8 cellular contexts compared by ENCODE assay signal in genomic region chr19:934865-935422, GRCh38. TPM values are rescaled to one million over a fixed set of nuclear protein-coding genes. Genes with fewer than 3 reads are reported as not detected.
A peak's percentile ranks its signal among the peaks of the same experiment; 100 is the strongest.
DNase-seq lines count a peak whose midpoint lies in the region; TF ChIP-seq lines count a peak whose summit lies in the region.

No MANE protein-coding gene starts in this region.

- H3K36me3 ChIP-seq in liver (ENCODE audit: control insufficient read depth in 4 of 4, insufficient read depth in 3 of 4, low read depth in 1 of 4, low read length in 3 of 4) (no peaks in the 10 kb centered on the region), testis (ENCODE audit: low read depth, missing control alignments) (no peaks in the 10 kb centered on the region), HAP-1 (replicated peaks) (peaks cover 41% of the 10 kb centered on the region)

- in situ Hi-C loops in HAP-1 (cut with MboI; ENCODE audit: low sequenced_read_pairs), result no loop called here

- peak; percentile 94 for TF ChIP-seq EP300 in Ishikawa (IDR thresholded peaks at IDR 0.05; ENCODE audit: borderline replicate concordance)

- TF ChIP-seq RAD21 in Ishikawa (IDR thresholded peaks at IDR 0.05; ENCODE audit: low read depth) (peak; percentile 23; the same call in 1 of the 2 replicates), liver (IDR thresholded peaks at IDR 0.05) (peak; percentile 39 to 41)

- DNase-seq in cardiac fibroblast (ENCODE audit: low read depth in 2 of 2) (peak; percentile 64 to 93), testis (peak; percentile 71), HAP-1 (ENCODE audit: low spot score in 2 of 2) (no peak), GOT3 (lab: John Stamatoyannopoulos, UW) (no peak), amniotic stem cell (lab: John Stamatoyannopoulos, UW) (no peak)
- DNase-seq in NK-92 treated with Interleukin-12 subunit alpha and Interleukin-12 subunit beta, amount 100 ng/mL, for 24 hours (lab: John Stamatoyannopoulos, UW), result no peak

- H3K4me3 ChIP-seq in cardiac fibroblast (replicated peaks in 1 of 2; ENCODE audit: low read depth in 2 of 2, low read length in 2 of 2) (no peak overlapping the region), liver (ENCODE audit: low read depth in 1 of 3, low read length in 3 of 3) (no peak overlapping the region), testis (no peak overlapping the region), HAP-1 (no peak overlapping the region)

- 9% methylated on average over 29 of the region's 29 CpGs for WGBS in liver
- 24 to 65% methylated on average over 3 to 29 of the region's 29 CpGs for WGBS in testis, 2 donors

- H3K27me3 ChIP-seq in liver (ENCODE audit: control insufficient read depth in 4 of 4, insufficient read depth in 4 of 4, low read length in 3 of 4), result no peaks in the 10 kb centered on the region
- no peaks in the 10 kb centered on the region for H3K27me3 ChIP-seq in testis
- H3K27me3 ChIP-seq in HAP-1 (ENCODE audit: low read depth), result no peaks in the 10 kb centered on the region

- TF ChIP-seq CTCF in cardiac fibroblast (IDR thresholded peaks at IDR 0.05; ENCODE audit: low read depth, low read length) (peak; percentile 1), liver (IDR thresholded peaks at IDR 0.05; ENCODE audit: low read depth, low read length, missing input control) (no peak), testis (IDR thresholded peaks at IDR 0.05) (no peak)

- H3K27ac ChIP-seq in liver (ENCODE audit: low read depth in 1 of 2, low read length in 2 of 2) (peak overlapping the region; percentile 35 to 41), testis (peak overlapping the region in 1 of 2 donors; percentile 43)

- intact Hi-C loops in testis (cut with DNase I; ENCODE audit: low total_unique reads), result no loop called here

- H3K9ac ChIP-seq in liver (ENCODE audit: low read depth in 1 of 2, low read length in 2 of 2), result no peak overlapping the region

- H3K4me1 ChIP-seq in liver (ENCODE audit: control insufficient read depth in 4 of 4, insufficient read depth in 4 of 4, low read length in 3 of 4) (peaks cover 22 to 51% (median 30%) of the 10 kb centered on the region in 4 donors), testis (peaks cover 32% of the 10 kb centered on the region), HAP-1 (no peaks in the 10 kb centered on the region)

- no peaks in the 10 kb centered on the region for H3K9me3 ChIP-seq in liver (ENCODE audit: control insufficient read depth in 4 of 4, low read length in 3 of 4)
- H3K9me3 ChIP-seq in testis, result no peaks in the 10 kb centered on the region
- H3K9me3 ChIP-seq in HAP-1, result no peaks in the 10 kb centered on the region

- TF ChIP-seq POLR2A in testis (IDR thresholded peaks at IDR 0.05), result no peak

TF ChIP-seq in Ishikawa, 13 proteins besides CTCF, POLR2A, EP300 and RAD21 (continues in another document):
- TF ChIP-seq TEAD4 (IDR thresholded peaks at IDR 0.05) (peak; percentile 89), USF1 (IDR thresholded peaks at IDR 0.05) (peak; percentile 80), ZBTB7A (IDR thresholded peaks at IDR 0.05; ENCODE audit: low read depth) (peak; percentile 58), CEBPB (IDR thresholded peaks at IDR 0.05) (0 out of 2 replicates have a peak, but pooled peaks have one; percentile 19), MAX (IDR thresholded peaks at IDR 0.05) (peak; percentile 96), NFIC (IDR thresholded peaks at IDR 0.05) (peak; percentile 100), FOXM1 (IDR thresholded peaks at IDR 0.05; ENCODE audit: borderline replicate concordance, low read depth) (peak; percentile 88), YY1 (IDR thresholded peaks at IDR 0.05; ENCODE audit: low read depth) (no peak), EGR1 (IDR thresholded peaks at IDR 0.05) (peak; percentile 24; the same call in 1 of the 2 replicates), TCF12 (IDR thresholded peaks at IDR 0.05; ENCODE audit: low read depth) (peak; percentile 100), CREB1 (IDR thresholded peaks at IDR 0.05; ENCODE audit: low read depth) (peak; percentile 47; the same call in 1 of the 2 replicates)

TF ChIP-seq in liver, 16 proteins besides CTCF, POLR2A, EP300 and RAD21:
- TF ChIP-seq FOXA2 (IDR thresholded peaks at IDR 0.05) (peak; percentile 97), EGR1 (IDR thresholded peaks at IDR 0.05; ENCODE audit: low read depth in 2 of 2) (peak; percentile 70 to 97), HNF4A (conservative IDR thresholded peaks at IDR 0.05) (peak in 1 of 2 donors; percentile 73), REST (IDR thresholded peaks at IDR 0.05) (peak; percentile 79), GABPA (IDR thresholded peaks at IDR 0.05 in 1 of 2, conservative IDR thresholded peaks at IDR 0.05 in 1 of 2) (peak in 1 of 2 donors; percentile 80), ZBTB33 (IDR thresholded peaks at IDR 0.05) (no peak), ATF3 (IDR thresholded peaks at IDR 0.05) (no peak), JUND (IDR thresholded peaks at IDR 0.05) (peak in 1 of 2 donors; percentile 83), SP1 (IDR thresholded peaks at IDR 0.05) (peak; percentile 84), TAF1 (conservative IDR thresholded peaks at IDR 0.05) (no peak), HNF4G (IDR thresholded peaks at IDR 0.05) (no peak), NR2F2 (IDR thresholded peaks at IDR 0.05) (no peak), RXRA (IDR thresholded peaks at IDR 0.05) (peak; percentile 75 to 91), YY1 (IDR thresholded peaks at IDR 0.05) (peak; percentile 80), FOXA1 (IDR thresholded peaks at IDR 0.05) (peak; percentile 97), MAX (IDR thresholded peaks at IDR 0.05) (peak; percentile 98)

RNA-seq across cellular contexts. Expression of gene ARID3A, which starts 9.1 kb away (rescaled TPM):
- total RNA-seq in liver (10 to 100 TPM in 1 of 2 donors, 1 to 10 TPM in 1; 5.2 to 42.4 TPM), testis (10 to 100 TPM; 15.3 to 26.5 TPM)
- polyA plus RNA-seq in liver (1 to 10 TPM in 1 of 2 donors, under 1 TPM in 1; 0.74 to 1.0 TPM), testis (ENCODE audit: insufficient read depth, low read depth, low replicate concordance) (38.2 TPM)

RNA-seq across cellular contexts. Expression of gene KISS1R, which starts 17.8 kb away (rescaled TPM):
- total RNA-seq in liver (not detected), testis (not detected)
- polyA plus RNA-seq in liver (not detected), testis (ENCODE audit: insufficient read depth, low read depth, low replicate concordance) (not detected)

RNA-seq across cellular contexts. Expression of gene R3HDM4, which starts 21.9 kb away (rescaled TPM):
- total RNA-seq in liver, result 10 to 100 TPM; 17.4 to 72.4 TPM
- 10 to 100 TPM; 14.1 to 23.0 TPM for polyA plus RNA-seq in liver
- 10 to 100 TPM; 24.6 to 30.1 TPM for total RNA-seq in testis
- 19.2 TPM for polyA plus RNA-seq in testis (ENCODE audit: insufficient read depth, low read depth, low replicate concordance)

RNA-seq across cellular contexts. Expression of gene RNU6-9, which starts 41.7 kb away (rescaled TPM):
- total RNA-seq in liver, result not detected
- polyA plus RNA-seq in liver, result not detected
- not detected for total RNA-seq in testis
- not detected for polyA plus RNA-seq in testis (ENCODE audit: insufficient read depth, low read depth, low replicate concordance)

RNA-seq across cellular contexts. Expression of gene MED16, which starts 42.0 kb away (rescaled TPM):
- total RNA-seq in liver (10 to 100 TPM; 39.7 to 42.3 TPM), testis (100 to 1,000 TPM in 1 of 2 donors, 10 to 100 TPM in 1; 94.7 to 124 TPM)
- polyA plus RNA-seq in liver (10 to 100 TPM; 30.6 to 50.5 TPM), testis (ENCODE audit: insufficient read depth, low read depth, low replicate concordance) (50.7 TPM)

Comparison
In these comparisons a context has a peak if more than half of its experiments do, and no peak if none do; other contexts are left out.
1. DNase-seq: peak in cardiac fibroblast (2 of 2) and testis (single experiment); none in HAP-1 (0 of 2), GOT3 (single experiment), amniotic stem cell (single experiment) and NK-92 treated with Interleukin-12 subunit alpha and Interleukin-12 subunit beta, amount 100 ng/mL, for 24 hours (single experiment).